In the genomic region with DNA sequence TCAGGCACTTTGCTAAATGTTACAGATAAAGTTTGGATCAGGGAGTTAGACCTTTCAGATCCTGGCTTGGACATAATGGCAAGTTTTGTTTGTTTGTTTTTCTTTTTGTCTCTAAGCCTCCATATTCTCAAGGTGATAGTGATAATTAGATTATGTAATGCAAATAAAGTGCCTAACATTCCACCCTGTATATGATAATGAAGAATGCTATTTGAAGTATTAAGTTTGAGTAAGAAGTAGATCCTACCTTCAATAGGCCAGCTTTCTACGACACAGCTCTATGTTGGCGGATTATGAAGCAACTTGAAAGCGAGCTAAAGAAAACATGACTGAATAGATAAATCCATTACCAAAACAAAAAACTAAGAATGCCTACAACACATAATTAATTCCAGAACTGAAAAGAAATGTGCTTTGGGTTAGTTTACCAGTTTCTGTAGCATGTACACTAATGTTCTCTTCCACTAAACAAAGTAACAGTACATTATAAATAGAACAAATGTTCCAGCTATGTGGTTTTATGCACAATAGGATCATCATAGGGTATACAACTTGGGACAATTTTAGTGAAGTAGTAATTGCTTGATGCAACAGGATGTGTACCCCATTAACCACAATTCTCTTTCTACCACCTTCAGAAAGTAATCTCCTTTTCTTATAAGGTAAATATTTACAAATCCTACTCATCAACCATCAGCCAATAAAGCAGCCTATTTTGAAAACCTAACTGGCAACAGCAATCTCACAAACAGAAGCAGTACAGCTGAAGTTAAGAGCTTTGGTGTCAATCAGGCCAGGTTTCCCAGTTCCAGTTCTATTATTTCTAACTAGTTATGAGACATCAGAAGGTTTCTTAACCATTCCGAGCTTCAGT, we compare ENCODE assay signal across 1 cellular context.
TF ChIP-seq lines count a peak whose summit lies in the region.

No MANE protein-coding gene starts in this region.

TF ChIP-seq in IMR-90, 13 proteins besides CTCF, POLR2A, EP300 and RAD21:
- TF ChIP-seq BHLHE40 (IDR thresholded peaks at IDR 0.05; ENCODE audit: low read depth, low read length) = no peak
- TF ChIP-seq, protein P1, sequence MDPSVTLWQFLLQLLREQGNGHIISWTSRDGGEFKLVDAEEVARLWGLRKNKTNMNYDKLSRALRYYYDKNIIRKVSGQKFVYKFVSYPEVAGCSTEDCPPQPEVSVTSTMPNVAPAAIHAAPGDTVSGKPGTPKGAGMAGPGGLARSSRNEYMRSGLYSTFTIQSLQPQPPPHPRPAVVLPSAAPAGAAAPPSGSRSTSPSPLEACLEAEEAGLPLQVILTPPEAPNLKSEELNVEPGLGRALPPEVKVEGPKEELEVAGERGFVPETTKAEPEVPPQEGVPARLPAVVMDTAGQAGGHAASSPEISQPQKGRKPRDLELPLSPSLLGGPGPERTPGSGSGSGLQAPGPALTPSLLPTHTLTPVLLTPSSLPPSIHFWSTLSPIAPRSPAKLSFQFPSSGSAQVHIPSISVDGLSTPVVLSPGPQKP (IDR thresholded peaks at IDR 0.05; ENCODE audit: borderline replicate concordance, low read depth, low read length) = no peak
- TF ChIP-seq RCOR1 (IDR thresholded peaks at IDR 0.05; ENCODE audit: insufficient replicate concordance, low read length) = no peak
- no peak for TF ChIP-seq FOS (IDR thresholded peaks at IDR 0.05; ENCODE audit: low read depth, low read length)
- TF ChIP-seq RFX5 (IDR thresholded peaks at IDR 0.05; ENCODE audit: low read depth, low read length) = no peak
- no peak for TF ChIP-seq SMC3 (IDR thresholded peaks at IDR 0.05; ENCODE audit: low read depth, low read length)
- no peak for TF ChIP-seq CEBPB (IDR thresholded peaks at IDR 0.05; ENCODE audit: low read depth, low read length)
- TF ChIP-seq NFE2L2 (IDR thresholded peaks at IDR 0.05; ENCODE audit: low read depth, low read length) = no peak
- no peak for TF ChIP-seq MXI1 (IDR thresholded peaks at IDR 0.05; ENCODE audit: borderline replicate concordance, low read depth, low read length)
- no peak for TF ChIP-seq MAZ (IDR thresholded peaks at IDR 0.05; ENCODE audit: borderline replicate concordance, low read depth, low read length)
- no peak for TF ChIP-seq CHD1 (IDR thresholded peaks at IDR 0.05; ENCODE audit: low read depth, low read length)
- TF ChIP-seq, protein P2, sequence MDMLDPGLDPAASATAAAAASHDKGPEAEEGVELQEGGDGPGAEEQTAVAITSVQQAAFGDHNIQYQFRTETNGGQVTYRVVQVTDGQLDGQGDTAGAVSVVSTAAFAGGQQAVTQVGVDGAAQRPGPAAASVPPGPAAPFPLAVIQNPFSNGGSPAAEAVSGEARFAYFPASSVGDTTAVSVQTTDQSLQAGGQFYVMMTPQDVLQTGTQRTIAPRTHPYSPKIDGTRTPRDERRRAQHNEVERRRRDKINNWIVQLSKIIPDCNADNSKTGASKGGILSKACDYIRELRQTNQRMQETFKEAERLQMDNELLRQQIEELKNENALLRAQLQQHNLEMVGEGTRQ (IDR thresholded peaks at IDR 0.05; ENCODE audit: low read depth, low read length) = no peak
- no peak for TF ChIP-seq MAFK (IDR thresholded peaks at IDR 0.05; ENCODE audit: low read depth, low read length)
